ENCODE assay signal across 1 cellular context in the genomic region with DNA sequence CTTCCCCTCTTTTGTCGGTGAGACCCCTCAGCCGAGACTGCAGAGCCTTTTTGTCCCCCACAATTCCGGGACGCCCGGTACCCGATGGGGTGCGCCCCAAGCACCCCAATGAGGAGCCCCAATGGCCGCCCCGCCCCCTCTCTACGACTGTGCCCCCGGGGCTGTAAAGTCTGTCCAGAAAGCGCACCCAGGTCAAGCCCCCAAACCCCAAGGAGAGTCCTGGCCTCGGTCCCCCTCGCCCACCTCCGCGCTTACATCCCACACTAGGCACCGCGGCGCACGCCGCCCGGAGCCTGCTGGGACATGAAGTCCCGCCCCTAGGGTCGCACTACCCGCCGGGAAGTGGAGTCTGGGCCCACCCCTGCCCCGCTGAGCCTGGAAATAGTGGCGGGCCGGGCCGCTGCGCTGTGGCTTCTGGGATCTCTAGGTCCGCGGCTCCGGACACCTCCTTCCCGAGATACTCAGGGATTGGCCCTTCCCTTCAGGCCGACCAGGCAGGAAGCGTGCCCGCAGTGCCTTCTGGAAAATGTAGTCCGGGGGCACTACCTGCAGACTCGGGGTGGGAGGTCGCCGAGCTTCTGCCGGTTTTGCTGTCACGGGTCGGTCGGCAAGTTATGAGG.
TF ChIP-seq lines count a peak whose summit lies in the region.

TSS of gene MEN1 (minus strand) at position 281 of the 620 bp plus-strand sequence. CDS start 442 bp downstream, outside the sequence.

TF ChIP-seq in K562, 482 proteins besides CTCF, POLR2A, EP300 and RAD21 (continued from another document and continues in another):
- TF ChIP-seq, protein P1, sequence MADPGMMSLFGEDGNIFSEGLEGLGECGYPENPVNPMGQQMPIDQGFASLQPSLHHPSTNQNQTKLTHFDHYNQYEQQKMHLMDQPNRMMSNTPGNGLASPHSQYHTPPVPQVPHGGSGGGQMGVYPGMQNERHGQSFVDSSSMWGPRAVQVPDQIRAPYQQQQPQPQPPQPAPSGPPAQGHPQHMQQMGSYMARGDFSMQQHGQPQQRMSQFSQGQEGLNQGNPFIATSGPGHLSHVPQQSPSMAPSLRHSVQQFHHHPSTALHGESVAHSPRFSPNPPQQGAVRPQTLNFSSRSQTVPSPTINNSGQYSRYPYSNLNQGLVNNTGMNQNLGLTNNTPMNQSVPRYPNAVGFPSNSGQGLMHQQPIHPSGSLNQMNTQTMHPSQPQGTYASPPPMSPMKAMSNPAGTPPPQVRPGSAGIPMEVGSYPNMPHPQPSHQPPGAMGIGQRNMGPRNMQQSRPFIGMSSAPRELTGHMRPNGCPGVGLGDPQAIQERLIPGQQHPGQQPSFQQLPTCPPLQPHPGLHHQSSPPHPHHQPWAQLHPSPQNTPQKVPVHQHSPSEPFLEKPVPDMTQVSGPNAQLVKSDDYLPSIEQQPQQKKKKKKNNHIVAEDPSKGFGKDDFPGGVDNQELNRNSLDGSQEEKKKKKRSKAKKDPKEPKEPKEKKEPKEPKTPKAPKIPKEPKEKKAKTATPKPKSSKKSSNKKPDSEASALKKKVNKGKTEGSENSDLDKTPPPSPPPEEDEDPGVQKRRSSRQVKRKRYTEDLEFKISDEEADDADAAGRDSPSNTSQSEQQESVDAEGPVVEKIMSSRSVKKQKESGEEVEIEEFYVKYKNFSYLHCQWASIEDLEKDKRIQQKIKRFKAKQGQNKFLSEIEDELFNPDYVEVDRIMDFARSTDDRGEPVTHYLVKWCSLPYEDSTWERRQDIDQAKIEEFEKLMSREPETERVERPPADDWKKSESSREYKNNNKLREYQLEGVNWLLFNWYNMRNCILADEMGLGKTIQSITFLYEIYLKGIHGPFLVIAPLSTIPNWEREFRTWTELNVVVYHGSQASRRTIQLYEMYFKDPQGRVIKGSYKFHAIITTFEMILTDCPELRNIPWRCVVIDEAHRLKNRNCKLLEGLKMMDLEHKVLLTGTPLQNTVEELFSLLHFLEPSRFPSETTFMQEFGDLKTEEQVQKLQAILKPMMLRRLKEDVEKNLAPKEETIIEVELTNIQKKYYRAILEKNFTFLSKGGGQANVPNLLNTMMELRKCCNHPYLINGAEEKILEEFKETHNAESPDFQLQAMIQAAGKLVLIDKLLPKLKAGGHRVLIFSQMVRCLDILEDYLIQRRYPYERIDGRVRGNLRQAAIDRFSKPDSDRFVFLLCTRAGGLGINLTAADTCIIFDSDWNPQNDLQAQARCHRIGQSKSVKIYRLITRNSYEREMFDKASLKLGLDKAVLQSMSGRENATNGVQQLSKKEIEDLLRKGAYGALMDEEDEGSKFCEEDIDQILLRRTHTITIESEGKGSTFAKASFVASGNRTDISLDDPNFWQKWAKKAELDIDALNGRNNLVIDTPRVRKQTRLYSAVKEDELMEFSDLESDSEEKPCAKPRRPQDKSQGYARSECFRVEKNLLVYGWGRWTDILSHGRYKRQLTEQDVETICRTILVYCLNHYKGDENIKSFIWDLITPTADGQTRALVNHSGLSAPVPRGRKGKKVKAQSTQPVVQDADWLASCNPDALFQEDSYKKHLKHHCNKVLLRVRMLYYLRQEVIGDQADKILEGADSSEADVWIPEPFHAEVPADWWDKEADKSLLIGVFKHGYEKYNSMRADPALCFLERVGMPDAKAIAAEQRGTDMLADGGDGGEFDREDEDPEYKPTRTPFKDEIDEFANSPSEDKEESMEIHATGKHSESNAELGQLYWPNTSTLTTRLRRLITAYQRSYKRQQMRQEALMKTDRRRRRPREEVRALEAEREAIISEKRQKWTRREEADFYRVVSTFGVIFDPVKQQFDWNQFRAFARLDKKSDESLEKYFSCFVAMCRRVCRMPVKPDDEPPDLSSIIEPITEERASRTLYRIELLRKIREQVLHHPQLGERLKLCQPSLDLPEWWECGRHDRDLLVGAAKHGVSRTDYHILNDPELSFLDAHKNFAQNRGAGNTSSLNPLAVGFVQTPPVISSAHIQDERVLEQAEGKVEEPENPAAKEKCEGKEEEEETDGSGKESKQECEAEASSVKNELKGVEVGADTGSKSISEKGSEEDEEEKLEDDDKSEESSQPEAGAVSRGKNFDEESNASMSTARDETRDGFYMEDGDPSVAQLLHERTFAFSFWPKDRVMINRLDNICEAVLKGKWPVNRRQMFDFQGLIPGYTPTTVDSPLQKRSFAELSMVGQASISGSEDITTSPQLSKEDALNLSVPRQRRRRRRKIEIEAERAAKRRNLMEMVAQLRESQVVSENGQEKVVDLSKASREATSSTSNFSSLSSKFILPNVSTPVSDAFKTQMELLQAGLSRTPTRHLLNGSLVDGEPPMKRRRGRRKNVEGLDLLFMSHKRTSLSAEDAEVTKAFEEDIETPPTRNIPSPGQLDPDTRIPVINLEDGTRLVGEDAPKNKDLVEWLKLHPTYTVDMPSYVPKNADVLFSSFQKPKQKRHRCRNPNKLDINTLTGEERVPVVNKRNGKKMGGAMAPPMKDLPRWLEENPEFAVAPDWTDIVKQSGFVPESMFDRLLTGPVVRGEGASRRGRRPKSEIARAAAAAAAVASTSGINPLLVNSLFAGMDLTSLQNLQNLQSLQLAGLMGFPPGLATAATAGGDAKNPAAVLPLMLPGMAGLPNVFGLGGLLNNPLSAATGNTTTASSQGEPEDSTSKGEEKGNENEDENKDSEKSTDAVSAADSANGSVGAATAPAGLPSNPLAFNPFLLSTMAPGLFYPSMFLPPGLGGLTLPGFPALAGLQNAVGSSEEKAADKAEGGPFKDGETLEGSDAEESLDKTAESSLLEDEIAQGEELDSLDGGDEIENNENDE (IDR thresholded peaks at IDR 0.05; ENCODE audit: low read depth, low read length), result no peak
- TF ChIP-seq ZNF740 (CRISPR knock-in tag; IDR thresholded peaks at IDR 0.05), result no peak
- no peak for TF ChIP-seq ZNF740 (tag; IDR thresholded peaks at IDR 0.05)
- TF ChIP-seq ARID2 (IDR thresholded peaks at IDR 0.05), result no peak
- TF ChIP-seq ATF4 (CRISPR knock-in tag; IDR thresholded peaks at IDR 0.05), result no peak
- no peak for TF ChIP-seq BRD4 (IDR thresholded peaks at IDR 0.05)
- TF ChIP-seq NFE2 (IDR thresholded peaks at IDR 0.05; ENCODE audit: low read depth), result no peak
- no peak for TF ChIP-seq ZNF609 (CRISPR knock-in tag; IDR thresholded peaks at IDR 0.05; ENCODE audit: borderline replicate concordance)
- TF ChIP-seq, protein P2, sequence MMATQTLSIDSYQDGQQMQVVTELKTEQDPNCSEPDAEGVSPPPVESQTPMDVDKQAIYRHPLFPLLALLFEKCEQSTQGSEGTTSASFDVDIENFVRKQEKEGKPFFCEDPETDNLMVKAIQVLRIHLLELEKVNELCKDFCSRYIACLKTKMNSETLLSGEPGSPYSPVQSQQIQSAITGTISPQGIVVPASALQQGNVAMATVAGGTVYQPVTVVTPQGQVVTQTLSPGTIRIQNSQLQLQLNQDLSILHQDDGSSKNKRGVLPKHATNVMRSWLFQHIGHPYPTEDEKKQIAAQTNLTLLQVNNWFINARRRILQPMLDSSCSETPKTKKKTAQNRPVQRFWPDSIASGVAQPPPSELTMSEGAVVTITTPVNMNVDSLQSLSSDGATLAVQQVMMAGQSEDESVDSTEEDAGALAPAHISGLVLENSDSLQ (IDR thresholded peaks at IDR 0.05), result no peak
- no peak for TF ChIP-seq ZZZ3 (IDR thresholded peaks at IDR 0.05)
- TF ChIP-seq FOXM1 (IDR thresholded peaks at IDR 0.05; ENCODE audit: low read depth), result no peak
- TF ChIP-seq FOXM1 (CRISPR knock-in tag; IDR thresholded peaks at IDR 0.05; ENCODE audit: low read depth), result no peak
- TF ChIP-seq, protein P3, sequence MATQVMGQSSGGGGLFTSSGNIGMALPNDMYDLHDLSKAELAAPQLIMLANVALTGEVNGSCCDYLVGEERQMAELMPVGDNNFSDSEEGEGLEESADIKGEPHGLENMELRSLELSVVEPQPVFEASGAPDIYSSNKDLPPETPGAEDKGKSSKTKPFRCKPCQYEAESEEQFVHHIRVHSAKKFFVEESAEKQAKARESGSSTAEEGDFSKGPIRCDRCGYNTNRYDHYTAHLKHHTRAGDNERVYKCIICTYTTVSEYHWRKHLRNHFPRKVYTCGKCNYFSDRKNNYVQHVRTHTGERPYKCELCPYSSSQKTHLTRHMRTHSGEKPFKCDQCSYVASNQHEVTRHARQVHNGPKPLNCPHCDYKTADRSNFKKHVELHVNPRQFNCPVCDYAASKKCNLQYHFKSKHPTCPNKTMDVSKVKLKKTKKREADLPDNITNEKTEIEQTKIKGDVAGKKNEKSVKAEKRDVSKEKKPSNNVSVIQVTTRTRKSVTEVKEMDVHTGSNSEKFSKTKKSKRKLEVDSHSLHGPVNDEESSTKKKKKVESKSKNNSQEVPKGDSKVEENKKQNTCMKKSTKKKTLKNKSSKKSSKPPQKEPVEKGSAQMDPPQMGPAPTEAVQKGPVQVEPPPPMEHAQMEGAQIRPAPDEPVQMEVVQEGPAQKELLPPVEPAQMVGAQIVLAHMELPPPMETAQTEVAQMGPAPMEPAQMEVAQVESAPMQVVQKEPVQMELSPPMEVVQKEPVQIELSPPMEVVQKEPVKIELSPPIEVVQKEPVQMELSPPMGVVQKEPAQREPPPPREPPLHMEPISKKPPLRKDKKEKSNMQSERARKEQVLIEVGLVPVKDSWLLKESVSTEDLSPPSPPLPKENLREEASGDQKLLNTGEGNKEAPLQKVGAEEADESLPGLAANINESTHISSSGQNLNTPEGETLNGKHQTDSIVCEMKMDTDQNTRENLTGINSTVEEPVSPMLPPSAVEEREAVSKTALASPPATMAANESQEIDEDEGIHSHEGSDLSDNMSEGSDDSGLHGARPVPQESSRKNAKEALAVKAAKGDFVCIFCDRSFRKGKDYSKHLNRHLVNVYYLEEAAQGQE (CRISPR knock-in tag; IDR thresholded peaks at IDR 0.05; ENCODE audit: low read depth), result no peak
- no peak for TF ChIP-seq DPF2 (IDR thresholded peaks at IDR 0.05)
- TF ChIP-seq NFIC (IDR thresholded peaks at IDR 0.05), result no peak
- TF ChIP-seq NCOA2 (IDR thresholded peaks at IDR 0.05; ENCODE audit: partially characterized antibody in 2 of 2), result no peak
- 0 out of 2 replicates have a peak, but pooled peaks have one; percentile 57 for TF ChIP-seq E2F3 (CRISPR knock-in tag; IDR thresholded peaks at IDR 0.05)
- no peak for TF ChIP-seq ZFP30 (CRISPR knock-in tag; IDR thresholded peaks at IDR 0.05; ENCODE audit: borderline replicate concordance)
- 0 out of 2 replicates have a peak, but pooled peaks have one; percentile 11 for TF ChIP-seq SMC3 (conservative IDR thresholded peaks at IDR 0.05; ENCODE audit: insufficient read depth, low read depth, low read length)
- peak; percentile 97 for TF ChIP-seq ETS1 (conservative IDR thresholded peaks at IDR 0.05; ENCODE audit: control insufficient read depth, low read depth, low read length)
- no peak for TF ChIP-seq BMI1 (IDR thresholded peaks at IDR 0.05; ENCODE audit: low read length)
- no peak for TF ChIP-seq CBX5 (IDR thresholded peaks at IDR 0.05; ENCODE audit: borderline replicate concordance, low read depth)
